In the genomic region with DNA sequence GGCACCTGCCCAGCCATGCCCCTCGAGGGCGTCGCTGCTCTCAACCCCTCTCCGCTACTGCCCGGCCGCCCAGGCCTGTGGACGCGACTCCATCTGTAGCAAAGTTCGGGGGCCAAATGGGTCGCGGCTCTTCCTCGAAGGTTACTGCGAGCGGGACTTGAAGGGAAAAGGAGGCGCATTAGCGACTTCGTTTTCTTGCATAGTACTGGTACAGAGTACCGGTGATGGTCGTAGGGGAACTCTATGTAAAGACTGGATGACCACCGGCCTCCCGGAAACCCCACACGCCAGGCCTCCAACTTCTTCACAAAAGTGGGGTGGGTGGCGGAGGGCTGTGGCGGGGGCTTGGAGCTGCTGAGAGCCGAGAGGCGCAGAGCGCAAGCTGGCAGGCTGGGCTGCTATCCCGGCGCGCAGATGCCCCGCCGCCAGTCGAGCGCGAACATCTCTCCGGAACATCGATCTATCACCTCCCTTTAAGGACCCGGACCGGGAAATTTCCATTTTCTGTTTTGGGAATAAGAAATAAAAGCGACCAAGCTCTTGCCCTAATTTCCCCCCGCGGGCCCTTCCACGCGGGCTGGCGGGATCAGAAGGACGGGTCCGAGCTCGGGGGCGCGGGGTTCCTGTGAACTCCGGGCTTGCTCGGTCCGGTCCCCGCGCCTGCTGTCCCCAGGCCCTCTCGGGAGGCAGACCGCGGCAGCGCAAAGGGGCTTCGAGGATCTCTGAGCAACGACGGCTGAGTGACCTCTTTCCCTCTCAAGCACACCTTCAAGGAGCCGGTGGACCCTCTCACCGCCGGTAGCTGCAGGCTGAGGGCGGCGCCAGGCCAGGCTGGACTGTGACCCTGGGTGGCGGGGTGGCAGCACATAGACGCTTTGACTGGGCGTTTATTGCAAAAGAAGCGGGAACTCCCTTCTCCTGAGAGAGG, we compare ENCODE assay signal across 1 cellular context.
TF ChIP-seq lines count a peak whose summit lies in the region.

No MANE protein-coding gene starts in this region.

TF ChIP-seq in GM23338, 12 proteins besides CTCF, POLR2A, EP300 and RAD21 (continued from another document):
- TF ChIP-seq REST (IDR thresholded peaks at IDR 0.05; ENCODE audit: unreplicated experiment) (no peak), STAT1 (IDR thresholded peaks at IDR 0.05; ENCODE audit: unreplicated experiment) (no peak), CREB1 (CRISPR knock-in tag; IDR thresholded peaks at IDR 0.05; ENCODE audit: low read depth) (no peak), JUNB (IDR thresholded peaks at IDR 0.05; ENCODE audit: unreplicated experiment) (no peak), EZH2phosphoT487 (IDR thresholded peaks at IDR 0.05; ENCODE audit: unreplicated experiment) (peak; percentile 80)
